Comparison of ENCODE assay signal across 25 cellular contexts in genomic region chr1:229928767-229929166, GRCh38.
DNase-seq lines count a peak whose midpoint lies in the region; ATAC-seq, FAIRE-seq and TF ChIP-seq lines count a peak whose summit lies in the region.
"Had no signal": no experiment of that assay in that cellular context is flagged by ENCODE, and none has a peak within 500 bp of the region (broad histone marks: within the 10 kb centered on the region; RNA-seq: fewer than 3 reads in every experiment).

No MANE protein-coding gene starts in this region.

- H3K4me3 ChIP-seq in LNCaP clone FGC (ENCODE audit: low read depth, low read length) (no peak overlapping the region), K562 (no peak overlapping the region), neural progenitor cell (no peak overlapping the region)
- H3K4me3 ChIP-seq: BLaER1, GM12878 had no signal

- no peak overlapping the region for H3K27ac ChIP-seq in K562 (ENCODE audit: extremely low read depth, low read depth, low read length)
- no peak overlapping the region for H3K27ac ChIP-seq in neural progenitor cell
- H3K27ac ChIP-seq: BLaER1 had no signal

- POLR2A ChIA-PET in K562 (lab: Yijun Ruan, JAX) = interaction anchor here (0.9 kb wide), 1 partner anchor 9 kb away, joined by 3 read pairs; no protein-coding TSS in a partner anchor

- H4K20me1 ChIP-seq in K562 (replicated peaks; ENCODE audit: control insufficient read depth, insufficient read depth, low read length) (no peaks in the 10 kb centered on the region), neural progenitor cell (ENCODE audit: low read depth) (no peaks in the 10 kb centered on the region)
- H4K20me1 ChIP-seq: BLaER1 had no signal

- no peaks in the 10 kb centered on the region for H3K9me1 ChIP-seq in K562 (ENCODE audit: control insufficient read depth, insufficient read depth, low read length)

- ATAC-seq in K562 = no peak
- no peak for ATAC-seq in HG03139 (IDR thresholded peaks at IDR 0.05; ENCODE audit: unreplicated experiment)
- ATAC-seq: GM12878 had no signal

- DNase-seq in LNCaP clone FGC (ENCODE audit: low read depth) = peak; percentile 54
- no peak for DNase-seq in K562 (ENCODE audit: extremely low read depth in 1 of 4, low spot score in 3 of 4)
- no peak for DNase-seq in neural progenitor cell (ENCODE audit: low spot score)
- no peak for DNase-seq in H4 (ENCODE audit: low spot score)
- DNase-seq: 8988T; ACHN; BE2C; C1 segment of cervical spinal cord; CD4-positive, alpha-beta memory T cell; CD4-positive, CD25-positive, alpha-beta regulatory T cell; CD8-positive, alpha-beta memory T cell; COR-L47; DMS 273 treated with DMSO at 0.1 percent for 48 hours; DMS53; DMS79; DND-41; EL; GDM1 had no signal

- TF ChIP-seq CTCF in LNCaP clone FGC (IDR thresholded peaks at IDR 0.05; ENCODE audit: control insufficient read depth, extremely low read depth, insufficient read depth) (no peak), K562 (IDR thresholded peaks at IDR 0.05 in 2 of 3, conservative IDR thresholded peaks at IDR 0.05 in 1 of 3; ENCODE audit: insufficient read depth in 2 of 3, low read depth in 1 of 3, low read length in 3 of 3) (no peak), neural progenitor cell (IDR thresholded peaks at IDR 0.05) (no peak)

- H3K79me2 ChIP-seq in K562 (ENCODE audit: control insufficient read depth, insufficient read depth, low read length) (no peaks in the 10 kb centered on the region), neural progenitor cell (ENCODE audit: low read depth) (no peaks in the 10 kb centered on the region)

- in situ Hi-C loops in K562 (cut with MboI) = no loop called here

- no peak for TF ChIP-seq POLR2A in K562 (conservative IDR thresholded peaks at IDR 0.05)

- no TSS peak for BruUV-seq in K562 (replicated peaks; lab: Mats Ljungman, UMichigan)

- H3K27ac Mint-ChIP-seq in neural progenitor cell = no peak overlapping the region
- H3K27ac Mint-ChIP-seq: CD14-positive monocyte; CD4-positive, alpha-beta memory T cell; CD4-positive, CD25-positive, alpha-beta regulatory T cell; CD8-positive, alpha-beta memory T cell had no signal

- intact Hi-C loops in K562 (cut with micrococcal nuclease) = no loop called here

- no peak for FAIRE-seq in K562 (lab: Jason Lieb, UNC)
- FAIRE-seq: A204.1, GM12878, GM12892, GM18507 had no signal

- H3K27me3 ChIP-seq in K562 (ENCODE audit: control insufficient read depth in 2 of 2, insufficient read depth in 2 of 2, low read length in 2 of 2) (peaks cover 13 to 15% of the 10 kb centered on the region in 2 experiments; a peak in 4 of 5 replicates), neural progenitor cell (no peaks in the 10 kb centered on the region)
- H3K27me3 ChIP-seq: BE2C, BLaER1 had no signal

- H3K9me3 Mint-ChIP-seq in neural progenitor cell = peaks cover 19% of the 10 kb centered on the region

- H3K4me1 ChIP-seq in K562 (replicated peaks in 1 of 2; ENCODE audit: control insufficient read depth in 2 of 2, insufficient read depth in 2 of 2, low read length in 2 of 2) = no peaks in the 10 kb centered on the region
- no peaks in the 10 kb centered on the region for H3K4me1 ChIP-seq in neural progenitor cell
- H3K4me1 ChIP-seq: BE2C, BLaER1 had no signal

- H2AFZ ChIP-seq in K562 (ENCODE audit: low read depth, low read length) (no peak overlapping the region), neural progenitor cell (replicated peaks) (peak overlapping the region; percentile 76)

- peaks cover 8% of the 10 kb centered on the region for H3K4me1 Mint-ChIP-seq in neural progenitor cell
- H3K4me1 Mint-ChIP-seq: CD14-positive monocyte; CD4-positive, alpha-beta memory T cell; CD4-positive, CD25-positive, alpha-beta regulatory T cell; CD8-positive, alpha-beta memory T cell had no signal

- TF ChIP-seq RAD21 in K562 (CRISPR knock-in tag; conservative IDR thresholded peaks at IDR 0.05 in 1 of 2, IDR thresholded peaks at IDR 0.05 in 1 of 2) = no peak

- 0% methylated on average over 7 of the region's 7 CpGs for WGBS in K562 (ENCODE audit: insufficient coverage, low coverage, missing lambda C conversion rate)

- H3K4me2 ChIP-seq in K562 (ENCODE audit: insufficient read depth, low read length) (no peak overlapping the region), neural progenitor cell (no peak overlapping the region)
- H3K4me2 ChIP-seq: BLaER1 had no signal

- H3F3A ChIP-seq in neural progenitor cell (ENCODE audit: low read depth) = no peaks in the 10 kb centered on the region

- H3K36me3 ChIP-seq in K562 (ENCODE audit: control insufficient read depth, insufficient read depth, low read length) (no peaks in the 10 kb centered on the region), neural progenitor cell (no peaks in the 10 kb centered on the region)
- H3K36me3 ChIP-seq: BE2C, BLaER1 had no signal

- no peaks in the 10 kb centered on the region for H3K9me3 ChIP-seq in K562 (replicated peaks; ENCODE audit: control insufficient read depth, insufficient read depth, low read depth, low read length)
- no peaks in the 10 kb centered on the region for H3K9me3 ChIP-seq in neural progenitor cell (ENCODE audit: low read depth)
- H3K9me3 ChIP-seq: BE2C had no signal

- H3K27me3 Mint-ChIP-seq in neural progenitor cell (ENCODE audit: insufficient read depth, low read depth) = no peaks in the 10 kb centered on the region

- CTCF ChIA-PET in K562 (lab: Yijun Ruan, JAX; ENCODE audit: low intra/inter-chr PET ratio) = no interaction called here

- H3K4me3 Mint-ChIP-seq in neural progenitor cell = no peak overlapping the region
- H3K4me3 Mint-ChIP-seq: CD14-positive monocyte; CD4-positive, alpha-beta memory T cell; CD4-positive, CD25-positive, alpha-beta regulatory T cell; CD8-positive, alpha-beta memory T cell had no signal

- H3K36me3 Mint-ChIP-seq in neural progenitor cell = peaks cover 4% of the 10 kb centered on the region
- H3K36me3 Mint-ChIP-seq: CD14-positive monocyte; CD4-positive, alpha-beta memory T cell; CD4-positive, CD25-positive, alpha-beta regulatory T cell; CD8-positive, alpha-beta memory T cell had no signal

- no peak for TF ChIP-seq EP300 in K562 (IDR thresholded peaks at IDR 0.05; ENCODE audit: low read length)

- H3K9ac ChIP-seq in K562 (ENCODE audit: insufficient read depth in 1 of 2, low read depth in 2 of 2, low read length in 2 of 2) (no peak overlapping the region), neural progenitor cell (no peak overlapping the region)
- H3K9ac ChIP-seq: BLaER1 had no signal

TF ChIP-seq in K562, 482 proteins besides CTCF, POLR2A, EP300 and RAD21 (continues in another document):
- no peak for TF ChIP-seq GTF2F1 (IDR thresholded peaks at IDR 0.05; ENCODE audit: low read depth, low read length)
- TF ChIP-seq ZNF589 (CRISPR knock-in tag; IDR thresholded peaks at IDR 0.05; ENCODE audit: low read depth) = no peak
- TF ChIP-seq DLX4 (CRISPR knock-in tag; IDR thresholded peaks at IDR 0.05) = no peak
- no peak for TF ChIP-seq U2AF2 (optimal IDR thresholded peaks at IDR 0.05; ENCODE audit: low read depth, low read length)
- peak; percentile 78 for TF ChIP-seq CBX8 (IDR thresholded peaks at IDR 0.05; ENCODE audit: borderline replicate concordance, extremely low read depth, low read depth, low read length, poor library complexity, severe bottlenecking)
- TF ChIP-seq GATAD2A (IDR thresholded peaks at IDR 0.05) = no peak
- no peak for TF ChIP-seq ZBTB5 (IDR thresholded peaks at IDR 0.05)
- TF ChIP-seq ZFP36 (IDR thresholded peaks at IDR 0.05; ENCODE audit: low read depth, low read length, partially characterized antibody) = peak; percentile 31
- no peak for TF ChIP-seq ILK (tag; IDR thresholded peaks at IDR 0.05; ENCODE audit: borderline replicate concordance, low read depth)
